Comparison of ENCODE assay signal across 12 cellular contexts in genomic region chr17:45093444-45094110, GRCh38. TPM values are rescaled to one million over a fixed set of nuclear protein-coding genes. Genes with fewer than 3 reads are reported as not detected.
DNase-seq lines count a peak whose midpoint lies in the region; ATAC-seq and TF ChIP-seq lines count a peak whose summit lies in the region.
"Had no signal": no experiment of that assay in that cellular context is flagged by ENCODE, and none has a peak within 500 bp of the region (broad histone marks: within the 10 kb centered on the region; RNA-seq: fewer than 3 reads in every experiment).

No MANE protein-coding gene starts in this region.

- WGBS in sigmoid colon, 2 donors, result 74 to 81% methylated on average over 13 of the region's 13 CpGs

- DNase-seq in astrocyte of the hippocampus (ENCODE audit: low read depth, low spot score), result peak; percentile 74
- no peak for DNase-seq in right atrium auricular region (ENCODE audit: low spot score)
- DNase-seq in sigmoid colon, result peak; percentile 83
- no peak for DNase-seq in SK-N-DZ (ENCODE audit: low spot score)
- DNase-seq in NCI-H226, result no peak
- DNase-seq: activated CD8-positive, alpha-beta T cell treated with anti-CD3 and anti-CD28 coated beads, Interleukin-2, amount 10 ng/mL, durations not matched to agents 7 days and 5 days; NCI-H1436; SIG-M5; stimulated activated CD4-positive, alpha-beta T cell treated with anti-CD3 and anti-CD28 coated beads, Interleukin-1b, Interleukin-23, amount 100 ng/mL, for 48 hours had no signal

- H3K4me2 ChIP-seq in BLaER1 treated with 17β-estradiol and CSF1 and Interleukin-3, amounts not matched to agents 10 nM and 100 nM, result no peak overlapping the region

- TF ChIP-seq CTCF in right atrium auricular region (IDR thresholded peaks at IDR 0.05), result no peak
- no peak for TF ChIP-seq CTCF in sigmoid colon (IDR thresholded peaks at IDR 0.05)

- peaks cover 0 to 7% (median 0%) of the 10 kb centered on the region in 10 experiments; a peak in 4 of 20 replicates for H3K4me1 ChIP-seq in BLaER1 treated with 17β-estradiol and CSF1 and Interleukin-3, amounts not matched to agents 10 nM and 100 nM
- H3K4me1 ChIP-seq in right atrium auricular region (peaks cover 0 to 45% of the 10 kb centered on the region in 2 donors), sigmoid colon (peaks cover 0 to 51% (median 43%) of the 10 kb centered on the region in 4 donors)

- peak overlapping the region in 6 of 11 experiments; percentile 6 to 23 (median 9); a peak in 5 of 22 replicates for H3K9ac ChIP-seq in BLaER1 treated with 17β-estradiol and CSF1 and Interleukin-3, amounts not matched to agents 10 nM and 100 nM

- no peak for TF ChIP-seq POLR2A in sigmoid colon (IDR thresholded peaks at IDR 0.05)

- peaks cover 98 to 100% (median 100%) of the 10 kb centered on the region in 11 experiments for H3K36me3 ChIP-seq in BLaER1 treated with 17β-estradiol and CSF1 and Interleukin-3, amounts not matched to agents 10 nM and 100 nM
- H3K36me3 ChIP-seq in right atrium auricular region, result peaks cover 75% of the 10 kb centered on the region
- H3K36me3 ChIP-seq in sigmoid colon, result peaks cover 38 to 73% (median 44%) of the 10 kb centered on the region in 4 donors

- intact Hi-C loops in sigmoid colon (cut with DNase I), result loop anchor here (2.0 to 5.0 kb wide), 3 partner anchors 33 to 126 kb away; partner anchors contain the start of genes C1QL1, DCAKD and NMT1

- H3K4me3 ChIP-seq in BLaER1 treated with 17β-estradiol and CSF1 and Interleukin-3, amounts not matched to agents 10 nM and 100 nM, result no peak overlapping the region
- no peak overlapping the region for H3K4me3 ChIP-seq in right atrium auricular region
- no peak overlapping the region for H3K4me3 ChIP-seq in sigmoid colon

- no peak overlapping the region for H3K27ac ChIP-seq in BLaER1 treated with 17β-estradiol and CSF1 and Interleukin-3, amounts not matched to agents 10 nM and 100 nM
- H3K27ac ChIP-seq in right atrium auricular region, result peak overlapping the region; percentile 82 to 93
- H3K27ac ChIP-seq in sigmoid colon, result peak overlapping the region; percentile 85 to 95 (median 90)

- peak in 2 of 4 donors; percentile 66 to 80 for TF ChIP-seq EP300 in sigmoid colon (IDR thresholded peaks at IDR 0.05)

- ATAC-seq in GM21529 (IDR thresholded peaks at IDR 0.05; ENCODE audit: unreplicated experiment), result no peak
- ATAC-seq in GM18907 (IDR thresholded peaks at IDR 0.05; ENCODE audit: unreplicated experiment), result no peak
- ATAC-seq: activated CD8-positive, alpha-beta T cell treated with anti-CD3 and anti-CD28 coated beads, Interleukin-2, amount 10 ng/mL, durations not matched to agents 7 days and 5 days had no signal

- no peaks in the 10 kb centered on the region for H3K9me3 ChIP-seq in BLaER1 treated with 17β-estradiol and CSF1 and Interleukin-3, amounts not matched to agents 10 nM and 100 nM (replicated peaks in 1 of 11)
- H3K9me3 ChIP-seq in right atrium auricular region (no peaks in the 10 kb centered on the region), sigmoid colon (no peaks in the 10 kb centered on the region)

- peaks cover 14 to 90% (median 49%) of the 10 kb centered on the region in 11 experiments; a peak in 21 of 22 replicates for H4K20me1 ChIP-seq in BLaER1 treated with 17β-estradiol and CSF1 and Interleukin-3, amounts not matched to agents 10 nM and 100 nM

- H3K27me3 ChIP-seq in BLaER1 treated with 17β-estradiol and CSF1 and Interleukin-3, amounts not matched to agents 10 nM and 100 nM, result no peaks in the 10 kb centered on the region
- H3K27me3 ChIP-seq in right atrium auricular region (no peaks in the 10 kb centered on the region), sigmoid colon (no peaks in the 10 kb centered on the region)

RNA-seq across cellular contexts. Expression of gene NMT1, which starts 32.5 kb away (rescaled TPM):
- total RNA-seq in right atrium auricular region, result 10 to 100 TPM; 44.6 to 52.7 TPM
- 10 to 100 TPM; 41.0 to 59.2 (median 55.6) TPM for total RNA-seq in sigmoid colon
- 10 to 100 TPM; 13.2 to 38.4 (median 15.3) TPM for polyA plus RNA-seq in sigmoid colon
- polyA plus RNA-seq in SK-N-DZ (2014; cell fraction: cytosol; rRNA removed), result 85.8 and 99.3 TPM in 2 replicates
- 81.4 and 99.2 TPM in 2 replicates for polyA plus RNA-seq in SK-N-DZ (2014; cell fraction: nucleus; rRNA removed)

RNA-seq across cellular contexts. Expression of gene PLCD3, which starts 38.7 kb away (rescaled TPM):
- total RNA-seq in right atrium auricular region (100 to 1,000 TPM; 102 to 156 TPM), sigmoid colon (10 to 100 TPM; 27.4 to 45.7 (median 33.9) TPM)
- 100 to 1,000 TPM; 114 to 274 (median 137) TPM for polyA plus RNA-seq in sigmoid colon
- 14.7 and 16.2 TPM in 2 replicates for polyA plus RNA-seq in SK-N-DZ (2014; cell fraction: cytosol; rRNA removed)
- 17.1 and 17.3 TPM in 2 replicates for polyA plus RNA-seq in SK-N-DZ (2014; cell fraction: nucleus; rRNA removed)

RNA-seq across cellular contexts. Expression of gene ACBD4, which starts 41.9 kb away (rescaled TPM):
- 1 to 10 TPM; 9.0 to 9.4 TPM for total RNA-seq in right atrium auricular region
- total RNA-seq in sigmoid colon, result 10 to 100 TPM; 20.0 to 24.9 (median 21.9) TPM
- 10 to 100 TPM; 13.2 to 36.5 (median 20.1) TPM for polyA plus RNA-seq in sigmoid colon
- 6.4 TPM in 2 replicates for polyA plus RNA-seq in SK-N-DZ (2014; cell fraction: cytosol; rRNA removed)
- 21.1 and 23.7 TPM in 2 replicates for polyA plus RNA-seq in SK-N-DZ (2014; cell fraction: nucleus; rRNA removed)

RNA-seq across cellular contexts. Expression of gene DCAKD, which starts 42.1 kb away (rescaled TPM):
- total RNA-seq in right atrium auricular region (10 to 100 TPM; 37.3 to 46.1 TPM), sigmoid colon (10 to 100 TPM; 25.2 to 46.0 (median 31.9) TPM)
- 10 to 100 TPM in 1 of 3 donors, 1 to 10 TPM in 2; 5.1 to 14.7 (median 7.8) TPM for polyA plus RNA-seq in sigmoid colon
- 92.0 and 101 TPM in 2 replicates for polyA plus RNA-seq in SK-N-DZ (2014; cell fraction: cytosol; rRNA removed)
- 33.9 and 41.3 TPM in 2 replicates for polyA plus RNA-seq in SK-N-DZ (2014; cell fraction: nucleus; rRNA removed)

RNA-seq across cellular contexts. Expression of gene HEXIM1, which starts 54.7 kb away (rescaled TPM):
- total RNA-seq in right atrium auricular region (10 to 100 TPM; 16.4 to 31.1 TPM), sigmoid colon (10 to 100 TPM; 41.0 to 60.9 (median 49.4) TPM)
- 10 to 100 TPM; 21.6 to 38.8 (median 24.7) TPM for polyA plus RNA-seq in sigmoid colon
- polyA plus RNA-seq in SK-N-DZ (2014; cell fraction: cytosol; rRNA removed), result 1.4 TPM in 2 replicates
- polyA plus RNA-seq in SK-N-DZ (2014; cell fraction: nucleus; rRNA removed), result 0.97 and 2.7 TPM in 2 replicates

Comparison
In these comparisons a context has a peak if more than half of its experiments do, and no peak if none do; other contexts are left out.
1. H3K27ac ChIP-seq: peak in right atrium auricular region (2 of 2) and sigmoid colon (4 of 4); none in BLaER1 treated with 17β-estradiol and CSF1 and Interleukin-3, amounts not matched to agents 10 nM and 100 nM (0 of 11).
2. DNase-seq: peak in astrocyte of the hippocampus (single experiment) and sigmoid colon (single experiment); none in right atrium auricular region (single experiment), SK-N-DZ (single experiment) and NCI-H226 (single experiment).